8 cellular contexts compared by ENCODE assay signal in the genomic region with DNA sequence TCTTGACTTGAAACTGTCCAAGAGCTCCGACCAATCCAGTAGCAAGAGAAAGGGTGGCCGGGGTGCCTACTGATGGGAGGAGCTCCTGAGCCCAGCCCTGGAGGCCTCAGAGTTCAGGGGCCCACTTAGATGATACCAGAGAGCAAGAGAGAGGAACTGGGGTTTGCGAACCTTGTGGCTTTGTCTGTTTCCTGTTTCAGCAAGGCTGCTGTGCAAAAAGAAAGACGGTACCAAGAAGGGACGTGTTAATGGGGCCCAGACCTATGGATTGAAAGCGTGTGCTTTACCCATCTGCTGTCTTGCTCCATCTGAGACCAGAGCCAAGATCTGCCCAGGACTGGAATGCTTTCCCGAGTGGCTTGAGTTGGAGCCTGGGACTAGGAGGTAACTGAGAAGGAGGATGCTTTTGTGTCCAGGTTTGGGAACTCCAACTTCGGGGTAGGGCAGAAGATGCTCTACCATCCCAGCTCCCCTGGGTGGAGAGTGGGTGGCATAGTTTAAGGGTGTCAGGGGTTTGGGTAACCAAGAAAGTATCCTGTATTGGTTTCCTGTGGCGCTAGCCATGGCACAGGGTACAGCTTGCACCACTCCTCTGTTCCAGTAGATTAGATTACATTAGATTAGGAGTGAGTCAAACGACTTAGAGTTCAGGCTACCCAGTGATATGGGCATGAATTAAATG. TPM values are rescaled to one million over a fixed set of nuclear protein-coding genes. Genes with fewer than 3 reads are reported as not detected.
DNase-seq lines count a peak whose midpoint lies in the region; ATAC-seq, FAIRE-seq and TF ChIP-seq lines count a peak whose summit lies in the region.

TRAF3IP3 (plus strand) TSS at position 128 of the 682 bp plus-strand sequence. CDS start 3,987 bp downstream, outside the sequence.

- H3K27me3 ChIP-seq in liver (ENCODE audit: control insufficient read depth in 4 of 4, insufficient read depth in 4 of 4, low read length in 3 of 4): no peaks in the 10 kb centered on the region
- no peaks in the 10 kb centered on the region; a peak in 1 of 5 replicates for H3K27me3 ChIP-seq in HepG2 (ENCODE audit: control insufficient read depth in 1 of 2, insufficient read depth in 2 of 2, low read length in 2 of 2)
- no peaks in the 10 kb centered on the region for H3K27me3 ChIP-seq in esophagus muscularis mucosa

- no peak for TF ChIP-seq EP300 in HepG2 (IDR thresholded peaks at IDR 0.05; ENCODE audit: low read depth in 2 of 2, low read length in 2 of 2)
- TF ChIP-seq EP300 in HepG2 (CRISPR knock-in tag; IDR thresholded peaks at IDR 0.05; ENCODE audit: borderline replicate concordance): no peak
- TF ChIP-seq EP300 in esophagus muscularis mucosa (IDR thresholded peaks at IDR 0.05): no peak

- no peak within 1 kb of the TSS for H2AFZ ChIP-seq in HepG2 (ENCODE audit: low read length)

- BruUV-seq in HepG2 (replicated peaks; lab: Mats Ljungman, UMichigan): no TSS peak

- WGBS in liver: 69% methylated on average over 10 of the region's 10 CpGs
- 13% methylated on average over 10 of the region's 10 CpGs for WGBS in HepG2 (ENCODE audit: low lambda C conversion rate)
- 73% methylated on average over 10 of the region's 10 CpGs for WGBS in esophagus muscularis mucosa

- H3K4me1 ChIP-seq in liver (ENCODE audit: control insufficient read depth in 4 of 4, insufficient read depth in 4 of 4, low read length in 3 of 4): no peaks in the 10 kb centered on the region
- H3K4me1 ChIP-seq in HepG2 (ENCODE audit: insufficient read depth, low read length): no peaks in the 10 kb centered on the region
- H3K4me1 ChIP-seq in esophagus muscularis mucosa: peaks cover 0 to 4% (median 1%) of the 10 kb centered on the region in 4 donors

- TF ChIP-seq RAD21 in liver (IDR thresholded peaks at IDR 0.05) (no peak), HepG2 (CRISPR knock-in tag; IDR thresholded peaks at IDR 0.05) (no peak)

- intact Hi-C loops in HepG2 (cut with micrococcal nuclease; ENCODE audit: unreplicated experiment) (no loop called here), esophagus muscularis mucosa (cut with DNase I) (no loop called here)

- CTCF ChIA-PET in HepG2 (lab: Yijun Ruan, JAX; ENCODE audit: low intra/inter-chr PET ratio, low total read pairs): no interaction called here

- H3K36me3 ChIP-seq in liver (ENCODE audit: control insufficient read depth in 4 of 4, insufficient read depth in 3 of 4, low read depth in 1 of 4, low read length in 3 of 4) (no peaks in the 10 kb centered on the region), HepG2 (replicated peaks in 1 of 2; ENCODE audit: control insufficient read depth in 1 of 2, insufficient read depth in 2 of 2, low read length in 2 of 2) (no peaks in the 10 kb centered on the region), esophagus muscularis mucosa (no peaks in the 10 kb centered on the region)

- H4K20me1 ChIP-seq in HepG2 (ENCODE audit: insufficient read depth, low read length): no peaks in the 10 kb centered on the region

- DNase-seq in HepG2 (ENCODE audit: low spot score) (no peak), esophagus muscularis mucosa (ENCODE audit: extremely low spot score) (no peak), GM03348 (ENCODE audit: low spot score) (no peak), DMS114 treated with DMSO at 0.1 percent for 48 hours (lab: John Stamatoyannopoulos, UW; ENCODE audit: unreplicated experiment) (no peak)
- peak; percentile 87 for DNase-seq in activated CD4-positive, alpha-beta T cell treated with anti-CD3 and anti-CD28 coated beads for 48 hours
- peak; percentile 36 to 52 for DNase-seq in stimulated activated CD8-positive, alpha-beta memory T cell treated with anti-CD3 and anti-CD28 coated beads, Interleukin-4, amount 100 ng/mL, for 1 hour (ENCODE audit: low read depth in 2 of 2, low spot score in 1 of 2)

- FAIRE-seq in HepG2 (lab: Jason Lieb, UNC): no peak

- TF ChIP-seq CTCF in liver (IDR thresholded peaks at IDR 0.05; ENCODE audit: low read depth, low read length, missing input control) (no peak), HepG2 (CRISPR knock-in tag; IDR thresholded peaks at IDR 0.05) (no peak), esophagus muscularis mucosa (IDR thresholded peaks at IDR 0.05) (no peak)

- peak within 1 kb of the TSS; percentile 43 to 81 for H3K27ac ChIP-seq in liver (ENCODE audit: low read depth in 1 of 2, low read length in 2 of 2)
- no peak within 1 kb of the TSS for H3K27ac ChIP-seq in HepG2 (ENCODE audit: extremely low read length, insufficient read depth, low read length)
- no peak within 1 kb of the TSS for H3K27ac ChIP-seq in esophagus muscularis mucosa (replicated peaks in 1 of 4)

- H3K9ac ChIP-seq in liver (ENCODE audit: low read depth in 1 of 2, low read length in 2 of 2) (peak within 1 kb of the TSS in 1 of 2 donors; percentile 58), HepG2 (ENCODE audit: insufficient read depth, low read depth, low read length) (no peak within 1 kb of the TSS)

- H3K4me3 ChIP-seq in liver (ENCODE audit: low read depth in 1 of 3, low read length in 3 of 3): peak within 1 kb of the TSS in 2 of 3 donors; percentile 4 to 38
- H3K4me3 ChIP-seq in HepG2 (replicated peaks in 1 of 3; ENCODE audit: insufficient read depth in 1 of 3, low read depth in 2 of 3, low read length in 3 of 3): no peak within 1 kb of the TSS
- peak within 1 kb of the TSS in 3 of 4 donors; percentile 4 to 33 (median 17) for H3K4me3 ChIP-seq in esophagus muscularis mucosa

- H3K79me2 ChIP-seq in HepG2 (ENCODE audit: insufficient read depth, low read length): no peaks in the 10 kb centered on the region

- TF ChIP-seq POLR2A in HepG2 (IDR thresholded peaks at IDR 0.05; ENCODE audit: insufficient read depth in 1 of 2, low read depth in 2 of 2, low read length in 2 of 2): no peak
- no peak for TF ChIP-seq POLR2A in esophagus muscularis mucosa (IDR thresholded peaks at IDR 0.05; ENCODE audit: low read depth)

- H3K4me2 ChIP-seq in HepG2 (ENCODE audit: low read depth, low read length): no peak within 1 kb of the TSS

- no peak for ATAC-seq in HepG2
- peak; percentile 79 for ATAC-seq in HG03520 (IDR thresholded peaks at IDR 0.05; ENCODE audit: unreplicated experiment)

- H3K9me3 ChIP-seq in liver (ENCODE audit: control insufficient read depth in 4 of 4, low read length in 3 of 4): no peaks in the 10 kb centered on the region
- H3K9me3 ChIP-seq in HepG2 (ENCODE audit: low read length): no peaks in the 10 kb centered on the region
- H3K9me3 ChIP-seq in esophagus muscularis mucosa: no peaks in the 10 kb centered on the region

- in situ Hi-C loops in HepG2 (cut with HindIII; ENCODE audit: extremely low pct_ligation_motif_present, low pct_unique_long_range_greater_than_20kb): no loop called here

- POLR2A ChIA-PET in HepG2 (lab: Yijun Ruan, JAX): no interaction called here

TF ChIP-seq in HepG2, 621 proteins besides CTCF, POLR2A, EP300 and RAD21:
- TF ChIP-seq YEATS2 (CRISPR knock-in tag; IDR thresholded peaks at IDR 0.05; ENCODE audit: borderline replicate concordance) (no peak), E2F1 (CRISPR knock-in tag; IDR thresholded peaks at IDR 0.05) (no peak), ZGPAT (CRISPR knock-in tag; IDR thresholded peaks at IDR 0.05) (no peak), NCOA5 (CRISPR knock-in tag; IDR thresholded peaks at IDR 0.05) (no peak)

RNA-seq across cellular contexts. Expression of gene TRAF3IP3, which starts in this region (rescaled TPM):
- total RNA-seq in liver: 1 to 10 TPM; 2.4 to 3.4 TPM
- polyA plus RNA-seq in liver: 1 to 10 TPM in 1 of 2 donors, under 1 TPM in 1; 0.87 to 2.0 TPM
- total RNA-seq in HepG2 (2016; rRNA removed; fragmentation: Illumina TruSeq; extraction: Trizol): not detected in 2 replicates
- not detected in 2 replicates for total RNA-seq in HepG2 (2016; cell fraction: cytosol; rRNA removed; fragmentation: Illumina TruSeq; extraction: Trizol; ENCODE audit: low read depth)
- total RNA-seq in HepG2 (2016; cell fraction: insoluble cytoplasmic fraction; rRNA removed; fragmentation: Illumina TruSeq; extraction: Trizol): not detected in 2 replicates
- total RNA-seq in HepG2 (2016; cell fraction: membrane; rRNA removed; fragmentation: Illumina TruSeq; extraction: Trizol): not detected in 2 replicates
- not detected in 2 replicates for total RNA-seq in HepG2 (2016; cell fraction: nucleus; rRNA removed; fragmentation: Illumina TruSeq; extraction: Trizol)
- polyA plus RNA-seq in HepG2 (2011; rRNA removed): not detected in 2 replicates
- polyA plus RNA-seq in HepG2 (2011; cell fraction: cytosol; rRNA removed): not detected in 2 replicates
- polyA plus RNA-seq in HepG2 (2011; cell fraction: nucleus; rRNA removed): 0.12 TPM in 1 of 2 replicates, not detected in the other
- polyA plus RNA-seq in HepG2 (2012): 0.07 TPM in 1 of 2 replicates, not detected in the other
- not detected in 2 replicates for polyA plus RNA-seq in HepG2 (2016; cell fraction: cytosol; fragmentation: Illumina TruSeq; extraction: Trizol; ENCODE audit: low read depth)
- polyA plus RNA-seq in HepG2 (2016; cell fraction: insoluble cytoplasmic fraction; fragmentation: Illumina TruSeq; extraction: Trizol; ENCODE audit: low read depth): not detected in 2 replicates
- polyA plus RNA-seq in HepG2 (2016; cell fraction: membrane; fragmentation: Illumina TruSeq; extraction: Trizol; ENCODE audit: low read depth): not detected in 2 replicates
- polyA plus RNA-seq in HepG2 (2016; cell fraction: nucleus; fragmentation: Illumina TruSeq; extraction: Trizol; ENCODE audit: insufficient read depth, low read depth): not detected in 2 replicates
- not detected in 2 replicates for polyA minus RNA-seq in HepG2 (2011; rRNA and poly(A)+ RNA removed; ENCODE audit: low replicate concordance)
- polyA minus RNA-seq in HepG2 (2011; cell fraction: cytosol; rRNA and poly(A)+ RNA removed): not detected in 2 replicates
- polyA minus RNA-seq in HepG2 (2011; cell fraction: nucleus; rRNA and poly(A)+ RNA removed): not detected in 2 replicates
- 1 to 10 TPM; 1.0 to 4.3 (median 2.8) TPM for total RNA-seq in esophagus muscularis mucosa

Comparison
In these comparisons a context has a peak if more than half of its experiments do, and no peak if none do; other contexts are left out.
1. H3K27ac ChIP-seq: peak in liver (2 of 2); none in HepG2 (single experiment) and esophagus muscularis mucosa (0 of 4).
2. H3K4me3 ChIP-seq: peak in liver (2 of 3) and esophagus muscularis mucosa (3 of 4); none in HepG2 (0 of 3).
3. DNase-seq: peak in activated CD4-positive, alpha-beta T cell treated with anti-CD3 and anti-CD28 coated beads for 48 hours (single experiment) and stimulated activated CD8-positive, alpha-beta memory T cell treated with anti-CD3 and anti-CD28 coated beads, Interleukin-4, amount 100 ng/mL, for 1 hour (2 of 2); none in HepG2 (single experiment), esophagus muscularis mucosa (single experiment), GM03348 (single experiment) and DMS114 treated with DMSO at 0.1 percent for 48 hours (single experiment).